18 cellular contexts compared by ENCODE assay signal in genomic region chr11:10894666-10895065, GRCh38.
"Had no signal": no experiment of that assay in that cellular context is flagged by ENCODE, and none has a peak within 500 bp of the region (broad histone marks: within the 10 kb centered on the region; RNA-seq: fewer than 3 reads in every experiment).

No MANE protein-coding gene starts in this region.

- H3K36me3 ChIP-seq: ascending aorta, breast epithelium, SJSA1 had no signal

- H3K27me3 Mint-ChIP-seq: activated naive CD8-positive, alpha-beta T cell treated with anti-CD3 and anti-CD28 coated beads, Interleukin-2, amount 50 U/mL, for 24 hours had no signal

- H3K4me1 Mint-ChIP-seq: activated T-helper 17 cell treated with anti-CD3 and anti-CD28 coated beads, Interleukin-2, amount 50 U/mL, for 72 hours had no signal

- H3K9me3 ChIP-seq: ascending aorta, breast epithelium, SJSA1 had no signal

- H3K27me3 ChIP-seq: ascending aorta, breast epithelium, dorsolateral prefrontal cortex, SJSA1 had no signal

- ATAC-seq: activated naive CD8-positive, alpha-beta T cell treated with anti-CD3 and anti-CD28 coated beads, Interleukin-2, amount 50 U/mL, for 24 hours; activated T-helper 17 cell treated with anti-CD3 and anti-CD28 coated beads, Interleukin-2, amount 50 U/mL, for 72 hours; naive thymus-derived CD4-positive, alpha-beta T cell had no signal

- H3K4me3 ChIP-seq: ascending aorta, breast epithelium, dorsolateral prefrontal cortex, lung, SJSA1 had no signal

- H3K9ac ChIP-seq: parathyroid adenoma had no signal

- DNase-seq: activated naive CD4-positive, alpha-beta T cell treated with Interleukin-2 at 50 U/mL for 16 hours; activated naive CD8-positive, alpha-beta T cell treated with anti-CD3 and anti-CD28 coated beads, Interleukin-2, amount 50 U/mL, for 24 hours; dorsolateral prefrontal cortex; hypothalamus; kidney glomerular epithelial cell; naive thymus-derived CD4-positive, alpha-beta T cell; retina; small intestine; stimulated activated CD4-positive, alpha-beta T cell treated with anti-CD3 and anti-CD28 coated beads, Interleukin-4, amount 100 ng/mL, for 4 hours; stimulated activated CD8-positive, alpha-beta memory T cell treated with anti-CD3 and anti-CD28 coated beads, Interleukin-4, amount 100 ng/mL, for 48 hours; stimulated activated naive CD4-positive, alpha-beta T cell treated with Interleukin-2 at 50 U/mL for 16 hours; T-helper 2 cell had no signal

- H2AFZ ChIP-seq: parathyroid adenoma had no signal

- H3K27ac ChIP-seq: breast epithelium, parathyroid adenoma had no signal

- H3K4me3 Mint-ChIP-seq: activated naive CD8-positive, alpha-beta T cell treated with anti-CD3 and anti-CD28 coated beads, Interleukin-2, amount 50 U/mL, for 24 hours; activated T-helper 17 cell treated with anti-CD3 and anti-CD28 coated beads, Interleukin-2, amount 50 U/mL, for 72 hours; naive thymus-derived CD4-positive, alpha-beta T cell had no signal

- H3K27ac Mint-ChIP-seq: activated naive CD8-positive, alpha-beta T cell treated with anti-CD3 and anti-CD28 coated beads, Interleukin-2, amount 50 U/mL, for 24 hours; activated T-helper 17 cell treated with anti-CD3 and anti-CD28 coated beads, Interleukin-2, amount 50 U/mL, for 72 hours had no signal

- H3K79me2 ChIP-seq: parathyroid adenoma had no signal
